In genomic region chr11:910044-910588, GRCh38 we compare ENCODE assay signal across 8 cellular contexts. TPM values are rescaled to one million over a fixed set of nuclear protein-coding genes. Genes with fewer than 3 reads are reported as not detected.
A peak's percentile ranks its signal among the peaks of the same experiment; 100 is the strongest.
DNase-seq lines count a peak whose midpoint lies in the region; ATAC-seq and TF ChIP-seq lines count a peak whose summit lies in the region.

No MANE protein-coding gene starts in this region.

- no peaks in the 10 kb centered on the region for H3K9me3 Mint-ChIP-seq in nephron

- H3K9me2 ChIP-seq in PC-9 (ENCODE audit: insufficient read depth) = no peaks in the 10 kb centered on the region

- H3K9me3 ChIP-seq in PC-9 (ENCODE audit: insufficient read depth, low read depth) (no peaks in the 10 kb centered on the region), ectodermal cell (ENCODE audit: control insufficient read depth, low read length) (no peaks in the 10 kb centered on the region)

- DNase-seq in AG08395 (ENCODE audit: low spot score) (peak; percentile 18), PC-9 (no peak), NCI-H1694 (lab: John Stamatoyannopoulos, UW) (no peak), EL (no peak)
- no peak for DNase-seq in central memory CD4-positive, alpha-beta T cell

- H3K27ac ChIP-seq in PC-9 (no peak overlapping the region), ectodermal cell (ENCODE audit: insufficient read depth, low read depth, low read length, poor library complexity, severe bottlenecking) (no peak overlapping the region)

- POLR2A ChIA-PET in PC-9 (lab: Charles Lee; ENCODE audit: unreplicated experiment) = interaction anchor here (1.0 kb wide), 1 partner anchor 131 kb away, joined by 6 read pairs; no protein-coding TSS in a partner anchor

- intact Hi-C loops in PC-9 (cut with micrococcal nuclease; ENCODE audit: unreplicated experiment) = loop anchor here (5.0 kb wide), 1 partner anchor 132 kb away; no protein-coding TSS in a partner anchor

- peak overlapping the region; percentile 86 for H2AFZ ChIP-seq in PC-9

- no peak for TF ChIP-seq CTCF in PC-9 (conservative IDR thresholded peaks at IDR 0.05)
- TF ChIP-seq CTCF in nephron (IDR thresholded peaks at IDR 0.05; ENCODE audit: unreplicated experiment in 3 of 3) = no peak

- peak; percentile 18 for ATAC-seq in GM21576 (IDR thresholded peaks at IDR 0.05; ENCODE audit: unreplicated experiment)

- CTCF ChIA-PET in PC-9 (lab: Charles Lee) = interaction anchor here (0.6 kb wide), 2 partner anchors 12 to 717 kb away, joined by 3 to 4 read pairs; no protein-coding TSS in a partner anchor

- H3K4me3 Mint-ChIP-seq in nephron = peak overlapping the region; percentile 92 to 96 (median 95)

- no peaks in the 10 kb centered on the region for H4K20me1 ChIP-seq in PC-9 (ENCODE audit: insufficient read depth)

- peaks cover 5% of the 10 kb centered on the region for H3K4me1 Mint-ChIP-seq in nephron

- H3K36me3 ChIP-seq in PC-9 (ENCODE audit: low read depth) = no peaks in the 10 kb centered on the region
- no peaks in the 10 kb centered on the region for H3K36me3 ChIP-seq in ectodermal cell (ENCODE audit: control insufficient read depth, insufficient read depth, low read length)

- WGBS in ectodermal cell, 2 experiments = 4% methylated on average over 38 of the region's 38 CpGs

- no peaks in the 10 kb centered on the region for H3K27me3 ChIP-seq in PC-9 (ENCODE audit: insufficient read depth, low read depth)
- no peaks in the 10 kb centered on the region for H3K27me3 ChIP-seq in ectodermal cell (ENCODE audit: control insufficient read depth, insufficient read depth, low read length, poor library complexity, severe bottlenecking)

- H3K4me1 ChIP-seq in PC-9 (replicated peaks; ENCODE audit: insufficient read depth) = peaks cover 11% of the 10 kb centered on the region
- peaks cover 9% of the 10 kb centered on the region for H3K4me1 ChIP-seq in ectodermal cell (ENCODE audit: control insufficient read depth, insufficient read depth, low read length)

- H3K4me3 ChIP-seq in PC-9 (peak overlapping the region; percentile 78), ectodermal cell (ENCODE audit: insufficient read depth, low read depth, low read length) (peak overlapping the region; percentile 77)

- H3K4me2 ChIP-seq in PC-9 = peak overlapping the region; percentile 83

- H3K36me3 Mint-ChIP-seq in nephron (ENCODE audit: low read depth) = peaks cover 7% of the 10 kb centered on the region

- peak overlapping the region in 2 of 3 experiments; percentile 73 to 82 for H3K27ac Mint-ChIP-seq in nephron

- no TSS peak for BruUV-seq in PC-9 (replicated peaks; lab: Mats Ljungman, UMichigan)

- no peaks in the 10 kb centered on the region for H3K27me3 Mint-ChIP-seq in nephron (ENCODE audit: low read depth)

- no peaks in the 10 kb centered on the region; the same call in 1 of the 2 replicates for H3F3A ChIP-seq in PC-9 (ENCODE audit: insufficient read depth, low read depth)

- peaks cover 23% of the 10 kb centered on the region for H3K79me2 ChIP-seq in PC-9 (ENCODE audit: low read depth)

RNA-seq across cellular contexts. Expression of gene CHID1, which starts 0.5 kb away (rescaled TPM):
- total RNA-seq in PC-9 (2021) = 66.1 and 85.6 TPM in 2 replicates
- 78.5 TPM for polyA plus RNA-seq in ectodermal cell (2013, experiment 1 of 4)
- 85.8 TPM for polyA plus RNA-seq in ectodermal cell (2013, experiment 2 of 4)
- 61.2 TPM for polyA plus RNA-seq in ectodermal cell (2013, experiment 3 of 4)
- polyA plus RNA-seq in ectodermal cell (2013, experiment 4 of 4) = 65.1 TPM

RNA-seq across cellular contexts. Expression of gene AP2A2, which starts 15.6 kb away (rescaled TPM):
- total RNA-seq in PC-9 (2021) = 39.4 and 44.0 TPM in 2 replicates
- 78.9 TPM for polyA plus RNA-seq in ectodermal cell (2013, experiment 1 of 4)
- 89.4 TPM for polyA plus RNA-seq in ectodermal cell (2013, experiment 2 of 4)
- polyA plus RNA-seq in ectodermal cell (2013, experiment 3 of 4) = 58.3 TPM
- polyA plus RNA-seq in ectodermal cell (2013, experiment 4 of 4) = 65.9 TPM
